12 cellular contexts compared by ENCODE assay signal in the genomic region with DNA sequence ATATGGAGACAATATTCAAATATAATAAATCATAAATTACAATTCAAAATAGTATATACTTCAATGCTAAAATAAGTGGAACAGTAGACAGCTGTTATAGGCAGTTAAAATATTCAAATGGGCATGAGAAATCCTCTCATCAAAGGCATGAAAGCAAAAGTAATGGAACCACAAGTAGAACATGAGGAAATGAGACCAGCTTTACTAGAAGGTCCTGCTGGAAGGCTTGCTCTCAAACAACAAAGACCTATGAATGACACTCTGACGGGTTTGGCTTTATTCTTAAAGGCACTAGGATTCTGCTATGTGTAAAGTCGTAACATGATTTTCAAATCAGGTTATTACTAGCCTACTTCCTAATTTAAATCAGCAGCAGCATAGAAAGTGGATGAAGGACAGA.
A peak's percentile ranks its signal among the peaks of the same experiment; 100 is the strongest.
DNase-seq lines count a peak whose midpoint lies in the region; ATAC-seq and TF ChIP-seq lines count a peak whose summit lies in the region.
"Had no signal": no experiment of that assay in that cellular context is flagged by ENCODE, and none has a peak within 500 bp of the region (broad histone marks: within the 10 kb centered on the region; RNA-seq: fewer than 3 reads in every experiment).

No MANE protein-coding gene starts in this region.

- H3K27ac Mint-ChIP-seq in chondrocyte (ENCODE audit: unreplicated experiment), result no peak overlapping the region

- in situ Hi-C loops in G401 (cut with HindIII; ENCODE audit: low sequenced_read_pairs), result no loop called here

- POLR2A ChIA-PET in GM10248 (lab: Yijun Ruan, JAX), result no interaction called here

- CTCF ChIA-PET in GM10248 (lab: Yijun Ruan, JAX), result interaction anchor here (0.8 to 2.4 kb wide), 3 partner anchors 107 to 145 kb away, joined by 3 to 7 read pairs (median 3); no protein-coding TSS in a partner anchor

- H3K4me1 Mint-ChIP-seq in chondrocyte (ENCODE audit: low read depth), result peaks cover 7% of the 10 kb centered on the region

- ATAC-seq in GM19043 (IDR thresholded peaks at IDR 0.05; ENCODE audit: low read depth, unreplicated experiment), result peak; percentile 76
- peak; percentile 75 for ATAC-seq in HG02678 (IDR thresholded peaks at IDR 0.05; ENCODE audit: unreplicated experiment)
- no peak for ATAC-seq in activated CD4-positive, CD25-positive, alpha-beta regulatory T cell treated with anti-CD3 and anti-CD28 coated beads, Interleukin-2, amount 50 U/mL, for 24 hours
- ATAC-seq: gastroesophageal sphincter had no signal

- no peak overlapping the region for H3K4me3 Mint-ChIP-seq in chondrocyte (ENCODE audit: unreplicated experiment)

- H3K27me3 Mint-ChIP-seq in chondrocyte (ENCODE audit: low read depth), result no peaks in the 10 kb centered on the region

- TF ChIP-seq CTCF in GM10248 (IDR thresholded peaks at IDR 0.05; ENCODE audit: control extremely low read depth, extremely low read depth, low read depth, missing control alignments), result no peak
- TF ChIP-seq CTCF in chondrocyte (IDR thresholded peaks at IDR 0.05), result no peak

- peaks cover 18% of the 10 kb centered on the region for H3K9me3 Mint-ChIP-seq in chondrocyte (ENCODE audit: low read depth)

- DNase-seq in GM10248 (ENCODE audit: extremely low spot score) (peak; percentile 25), LHCN-M2 (ENCODE audit: low read depth) (peak; percentile 35), chondrocyte (ENCODE audit: low spot score) (no peak), midbrain (lab: John Stamatoyannopoulos, UW) (no peak), G401 (ENCODE audit: low spot score) (no peak)
- DNase-seq: colonic mucosa, NCI-H1694 treated with DMSO at 0.1 percent for 48 hours, retina had no signal

- peaks cover 33% of the 10 kb centered on the region for H3K36me3 Mint-ChIP-seq in chondrocyte (ENCODE audit: low read depth)

Comparison
In these comparisons a context has a peak if more than half of its experiments do, and no peak if none do; other contexts are left out.
1. DNase-seq: peak in GM10248 (single experiment) and LHCN-M2 (single experiment); none in chondrocyte (single experiment), midbrain (single experiment) and G401 (single experiment).
2. ATAC-seq: peak in GM19043 (single experiment) and HG02678 (single experiment); none in activated CD4-positive, CD25-positive, alpha-beta regulatory T cell treated with anti-CD3 and anti-CD28 coated beads, Interleukin-2, amount 50 U/mL, for 24 hours (0 of 2).